ENCODE assay signal across 1 cellular context in genomic region chr20:36462440-36463211, GRCh38.
TF ChIP-seq lines count a peak whose summit lies in the region.

No MANE protein-coding gene starts in this region.

TF ChIP-seq in HepG2, 621 proteins besides CTCF, POLR2A, EP300 and RAD21 (continued from another document and continues in another):
- TF ChIP-seq PATZ1 (CRISPR knock-in tag; IDR thresholded peaks at IDR 0.05) (peak; percentile 56), ZSCAN30 (CRISPR knock-in tag; IDR thresholded peaks at IDR 0.05) (no peak), HNRNPL (IDR thresholded peaks at IDR 0.05; ENCODE audit: low read depth, low read length) (peak; percentile 99), CREM (IDR thresholded peaks at IDR 0.05) (no peak), CREM (CRISPR knock-in tag; IDR thresholded peaks at IDR 0.05) (no peak), TOE1 (CRISPR knock-in tag; IDR thresholded peaks at IDR 0.05) (no peak), PAX8 (CRISPR knock-in tag; IDR thresholded peaks at IDR 0.05; ENCODE audit: borderline replicate concordance) (0 out of 2 replicates have a peak, but pooled peaks have one; percentile 17), ATF7 (IDR thresholded peaks at IDR 0.05) (no peak), ATF7 (CRISPR knock-in tag; IDR thresholded peaks at IDR 0.05) (peak; percentile 70; the same call in 1 of the 2 replicates), PITX1 (CRISPR knock-in tag; IDR thresholded peaks at IDR 0.05) (0 out of 2 replicates have a peak, but pooled peaks have one; percentile 14), PRMT3 (CRISPR knock-in tag; IDR thresholded peaks at IDR 0.05; ENCODE audit: borderline replicate concordance, low read depth) (no peak), POGK (CRISPR knock-in tag; conservative IDR thresholded peaks at IDR 0.05) (peak; percentile 42; the same call in 1 of the 2 replicates), GRHL1 (CRISPR knock-in tag; conservative IDR thresholded peaks at IDR 0.05) (no peak), RBFOX2 (IDR thresholded peaks at IDR 0.05; ENCODE audit: low read depth, low read length) (peak; percentile 36; the same call in 1 of the 2 replicates), TBX3 (IDR thresholded peaks at IDR 0.05; ENCODE audit: borderline replicate concordance) (no peak), ZNF276 (CRISPR knock-in tag; IDR thresholded peaks at IDR 0.05; ENCODE audit: low read depth) (peak; percentile 18; the same call in 1 of the 2 replicates), HBP1 (CRISPR knock-in tag; IDR thresholded peaks at IDR 0.05; ENCODE audit: low read depth) (0 out of 2 replicates have a peak, but pooled peaks have one; percentile 17), ZNF543 (CRISPR knock-in tag; IDR thresholded peaks at IDR 0.05) (peak; percentile 24; the same call in 1 of the 2 replicates), KDM2A (CRISPR knock-in tag; IDR thresholded peaks at IDR 0.05; ENCODE audit: borderline replicate concordance, low read depth) (peak; percentile 37; the same call in 1 of the 2 replicates), ZNF350 (CRISPR knock-in tag; IDR thresholded peaks at IDR 0.05; ENCODE audit: borderline replicate concordance, low read depth) (peak; percentile 34; the same call in 1 of the 2 replicates), SALL2 (CRISPR knock-in tag; IDR thresholded peaks at IDR 0.05) (0 out of 2 replicates have a peak, but pooled peaks have one; percentile 24), ZNF451 (CRISPR knock-in tag; IDR thresholded peaks at IDR 0.05) (no peak), ZNF691 (CRISPR knock-in tag; IDR thresholded peaks at IDR 0.05; ENCODE audit: borderline replicate concordance, low read depth) (peak; percentile 61; the same call in 1 of the 2 replicates), ZNF33B (CRISPR knock-in tag; IDR thresholded peaks at IDR 0.05) (peak; percentile 7), PRDM4 (CRISPR knock-in tag; IDR thresholded peaks at IDR 0.05; ENCODE audit: borderline replicate concordance) (no peak), ELF1 (CRISPR knock-in tag; IDR thresholded peaks at IDR 0.05) (no peak), ZNF652 (CRISPR knock-in tag; IDR thresholded peaks at IDR 0.05; ENCODE audit: borderline replicate concordance, low read depth) (no peak), ZBED4 (CRISPR knock-in tag; IDR thresholded peaks at IDR 0.05; ENCODE audit: borderline replicate concordance) (no peak), HNRNPLL (IDR thresholded peaks at IDR 0.05; ENCODE audit: low read depth, low read length, poor library complexity, severe bottlenecking) (peak; percentile 41), ZNF446 (CRISPR knock-in tag; IDR thresholded peaks at IDR 0.05) (no peak), ZNF629 (CRISPR knock-in tag; conservative IDR thresholded peaks at IDR 0.05) (0 out of 2 replicates have a peak, but pooled peaks have one; percentile 19), GMEB1 (CRISPR knock-in tag; IDR thresholded peaks at IDR 0.05; ENCODE audit: borderline replicate concordance) (peak; percentile 32; the same call in 1 of the 2 replicates), HIC2 (CRISPR knock-in tag; IDR thresholded peaks at IDR 0.05; ENCODE audit: low read depth) (peak; percentile 83), SOX6 (IDR thresholded peaks at IDR 0.05) (no peak), SOX6 (CRISPR knock-in tag; IDR thresholded peaks at IDR 0.05) (no peak), ZNF616 (CRISPR knock-in tag; IDR thresholded peaks at IDR 0.05; ENCODE audit: low read depth) (0 out of 2 replicates have a peak, but pooled peaks have one; percentile 8)
